ENCODE assay signal across 2 cellular contexts in the genomic region with DNA sequence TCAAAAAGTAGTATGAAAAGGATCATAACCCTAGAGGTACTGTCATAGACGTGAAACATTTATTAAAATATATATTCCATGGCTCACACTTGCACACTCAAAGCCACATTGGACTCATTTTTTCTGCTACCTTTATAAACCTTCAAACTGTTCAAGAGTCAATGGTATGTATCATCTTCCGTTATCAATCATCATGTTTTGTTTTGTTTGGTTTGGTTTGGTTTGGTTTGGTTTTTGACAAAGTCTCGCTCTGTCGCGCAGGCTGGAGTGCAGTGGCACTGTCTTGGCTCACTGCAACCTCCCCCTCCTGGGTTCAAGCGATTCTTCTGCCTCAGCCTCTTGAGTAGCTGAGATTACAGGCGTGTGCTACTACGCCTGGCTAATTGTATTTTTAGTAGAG.
TF ChIP-seq lines count a peak whose summit lies in the region.

No MANE protein-coding gene starts in this region.

TF ChIP-seq in SK-N-SH, 30 proteins besides CTCF, POLR2A, EP300 and RAD21 (continued from another document):
- TF ChIP-seq, protein P1, sequence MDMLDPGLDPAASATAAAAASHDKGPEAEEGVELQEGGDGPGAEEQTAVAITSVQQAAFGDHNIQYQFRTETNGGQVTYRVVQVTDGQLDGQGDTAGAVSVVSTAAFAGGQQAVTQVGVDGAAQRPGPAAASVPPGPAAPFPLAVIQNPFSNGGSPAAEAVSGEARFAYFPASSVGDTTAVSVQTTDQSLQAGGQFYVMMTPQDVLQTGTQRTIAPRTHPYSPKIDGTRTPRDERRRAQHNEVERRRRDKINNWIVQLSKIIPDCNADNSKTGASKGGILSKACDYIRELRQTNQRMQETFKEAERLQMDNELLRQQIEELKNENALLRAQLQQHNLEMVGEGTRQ (IDR thresholded peaks at IDR 0.05; ENCODE audit: borderline replicate concordance, low read depth, low read length) = no peak
- no peak for TF ChIP-seq YY1 (IDR thresholded peaks at IDR 0.05; ENCODE audit: low read depth)
- no peak for TF ChIP-seq TAF1 (IDR thresholded peaks at IDR 0.05; ENCODE audit: borderline replicate concordance, low read depth, low read length)

TF ChIP-seq in SK-N-SH treated with all-trans-retinoic acid at 6 μM for 48 hours, 23 proteins besides CTCF, POLR2A, EP300 and RAD21:
- TF ChIP-seq PATZ1 (CRISPR knock-in tag; IDR thresholded peaks at IDR 0.05; ENCODE audit: borderline replicate concordance) (no peak), ZNF8 (CRISPR knock-in tag; IDR thresholded peaks at IDR 0.05) (no peak), ZNF565 (CRISPR knock-in tag; conservative IDR thresholded peaks at IDR 0.05; ENCODE audit: low read depth) (no peak), ZFP3 (CRISPR knock-in tag; IDR thresholded peaks at IDR 0.05) (no peak), RARB (CRISPR knock-in tag; IDR thresholded peaks at IDR 0.05) (no peak), ISL1 (CRISPR knock-in tag; IDR thresholded peaks at IDR 0.05) (no peak), SNAI2 (CRISPR knock-in tag; IDR thresholded peaks at IDR 0.05) (no peak), BACH2 (CRISPR knock-in tag; IDR thresholded peaks at IDR 0.05; ENCODE audit: borderline replicate concordance) (no peak), ARNTL (CRISPR knock-in tag; IDR thresholded peaks at IDR 0.05; ENCODE audit: borderline replicate concordance, low read depth) (no peak), TOX (CRISPR knock-in tag; IDR thresholded peaks at IDR 0.05; ENCODE audit: borderline replicate concordance) (no peak), CSDC2 (CRISPR knock-in tag; IDR thresholded peaks at IDR 0.05) (no peak), TSHZ2 (CRISPR knock-in tag; IDR thresholded peaks at IDR 0.05) (no peak), PPARA (CRISPR knock-in tag; IDR thresholded peaks at IDR 0.05; ENCODE audit: borderline replicate concordance) (no peak)
- TF ChIP-seq, protein P2, sequence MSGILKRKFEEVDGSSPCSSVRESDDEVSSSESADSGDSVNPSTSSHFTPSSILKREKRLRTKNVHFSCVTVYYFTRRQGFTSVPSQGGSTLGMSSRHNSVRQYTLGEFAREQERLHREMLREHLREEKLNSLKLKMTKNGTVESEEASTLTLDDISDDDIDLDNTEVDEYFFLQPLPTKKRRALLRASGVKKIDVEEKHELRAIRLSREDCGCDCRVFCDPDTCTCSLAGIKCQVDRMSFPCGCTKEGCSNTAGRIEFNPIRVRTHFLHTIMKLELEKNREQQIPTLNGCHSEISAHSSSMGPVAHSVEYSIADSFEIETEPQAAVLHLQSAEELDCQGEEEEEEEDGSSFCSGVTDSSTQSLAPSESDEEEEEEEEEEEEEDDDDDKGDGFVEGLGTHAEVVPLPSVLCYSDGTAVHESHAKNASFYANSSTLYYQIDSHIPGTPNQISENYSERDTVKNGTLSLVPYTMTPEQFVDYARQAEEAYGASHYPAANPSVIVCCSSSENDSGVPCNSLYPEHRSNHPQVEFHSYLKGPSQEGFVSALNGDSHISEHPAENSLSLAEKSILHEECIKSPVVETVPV (CRISPR knock-in tag; IDR thresholded peaks at IDR 0.05) = no peak
